11 cellular contexts compared by ENCODE assay signal in genomic region chr2:44836174-44836573, GRCh38.
DNase-seq lines count a peak whose midpoint lies in the region; ATAC-seq and TF ChIP-seq lines count a peak whose summit lies in the region.
"Had no signal": no experiment of that assay in that cellular context is flagged by ENCODE, and none has a peak within 500 bp of the region (broad histone marks: within the 10 kb centered on the region; RNA-seq: fewer than 3 reads in every experiment).

No MANE protein-coding gene starts in this region.

- TF ChIP-seq CTCF in brain microvascular endothelial cell (IDR thresholded peaks at IDR 0.05; ENCODE audit: low read depth, low read length, missing control alignments): no peak

- no peaks in the 10 kb centered on the region for H3K36me3 Mint-ChIP-seq in naive thymus-derived CD8-positive, alpha-beta T cell
- H3K36me3 Mint-ChIP-seq: activated naive CD8-positive, alpha-beta T cell had no signal

- no peaks in the 10 kb centered on the region for H3K27me3 ChIP-seq in brain microvascular endothelial cell (replicated peaks)

- POLR2A ChIA-PET in naive thymus-derived CD8-positive, alpha-beta T cell (lab: Charles Lee): no interaction called here

- no peak overlapping the region for H3K4me3 ChIP-seq in brain microvascular endothelial cell (ENCODE audit: low read depth, low read length)

- H3K27ac ChIP-seq in brain microvascular endothelial cell: no peak overlapping the region

- ATAC-seq in GM18861 (IDR thresholded peaks at IDR 0.05; ENCODE audit: unreplicated experiment) (peak; percentile 29), GM21825 (IDR thresholded peaks at IDR 0.05; ENCODE audit: unreplicated experiment) (peak; percentile 40), HG03097 (IDR thresholded peaks at IDR 0.05; ENCODE audit: low FRiP score, unreplicated experiment) (no peak)
- no peak for ATAC-seq in naive thymus-derived CD8-positive, alpha-beta T cell

- no peak overlapping the region for H3K4me3 Mint-ChIP-seq in naive thymus-derived CD8-positive, alpha-beta T cell
- H3K4me3 Mint-ChIP-seq: activated naive CD8-positive, alpha-beta T cell had no signal

- H3K27me3 Mint-ChIP-seq in naive thymus-derived CD8-positive, alpha-beta T cell: peaks cover 0 to 10% (median 3%) of the 10 kb centered on the region in 5 donors
- H3K27me3 Mint-ChIP-seq: activated naive CD8-positive, alpha-beta T cell had no signal

- no peaks in the 10 kb centered on the region for H3K36me3 ChIP-seq in brain microvascular endothelial cell (replicated peaks)

- H3K27ac Mint-ChIP-seq in naive thymus-derived CD8-positive, alpha-beta T cell: no peak overlapping the region
- H3K27ac Mint-ChIP-seq: activated naive CD8-positive, alpha-beta T cell had no signal

- peak; percentile 59 to 71 for DNase-seq in activated CD4-positive, alpha-beta T cell treated with anti-CD3 and anti-CD28 coated beads, Interleukin-2, amount 50 U/mL, for 48 hours
- peak; percentile 8 for DNase-seq in stimulated activated CD4-positive, alpha-beta T cell treated with anti-CD3 and anti-CD28 coated beads, Interleukin-4, amount 100 ng/mL, for 1 hour
- DNase-seq in brain microvascular endothelial cell: no peak
- no peak for DNase-seq in naive thymus-derived CD8-positive, alpha-beta T cell
- DNase-seq: effector CD8-positive, alpha-beta T cell; mesenchymal stem cell; NCI-H748 treated with DMSO at 0.1 percent for 48 hours had no signal

- H3K4me1 Mint-ChIP-seq in naive thymus-derived CD8-positive, alpha-beta T cell: no peaks in the 10 kb centered on the region

- peaks cover 0 to 8% (median 0%) of the 10 kb centered on the region in 9 donors for H3K9me3 Mint-ChIP-seq in naive thymus-derived CD8-positive, alpha-beta T cell

- in situ Hi-C loops in brain microvascular endothelial cell (cut with HindIII; ENCODE audit: low pct_ligation_motif_present, low sequenced_read_pairs): no loop called here

Comparison
In these comparisons a context has a peak if more than half of its experiments do, and no peak if none do; other contexts are left out.
1. ATAC-seq: peak in GM18861 (single experiment) and GM21825 (single experiment); none in HG03097 (single experiment) and naive thymus-derived CD8-positive, alpha-beta T cell (0 of 2).
2. DNase-seq: peak in activated CD4-positive, alpha-beta T cell treated with anti-CD3 and anti-CD28 coated beads, Interleukin-2, amount 50 U/mL, for 48 hours (2 of 2) and stimulated activated CD4-positive, alpha-beta T cell treated with anti-CD3 and anti-CD28 coated beads, Interleukin-4, amount 100 ng/mL, for 1 hour (single experiment); none in brain microvascular endothelial cell (single experiment) and naive thymus-derived CD8-positive, alpha-beta T cell (0 of 10).